ENCODE assay signal across 27 cellular contexts in the genomic region with DNA sequence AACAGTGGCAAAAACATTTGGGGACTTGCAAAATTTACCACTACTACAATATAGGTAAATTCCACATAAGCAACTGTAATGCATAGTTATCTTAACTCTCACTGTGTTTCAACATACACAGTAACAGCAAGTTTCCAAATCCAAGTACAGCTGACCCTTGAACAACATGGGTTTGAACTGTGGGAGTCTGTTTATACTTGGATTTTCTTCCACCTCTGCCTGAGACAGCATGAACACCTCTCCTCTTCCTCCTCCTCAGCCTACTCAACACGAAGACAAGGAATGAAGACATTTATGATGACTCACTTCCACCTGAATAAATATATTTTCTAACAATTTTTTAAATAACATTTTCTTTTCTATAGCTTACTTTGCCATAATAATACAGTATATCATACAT.
"Had no signal": no experiment of that assay in that cellular context is flagged by ENCODE, and none has a peak within 500 bp of the region (broad histone marks: within the 10 kb centered on the region; RNA-seq: fewer than 3 reads in every experiment).

No MANE protein-coding gene starts in this region.

- H3K27ac ChIP-seq: heart left ventricle, ovary, uterus, VCaP had no signal

- ATAC-seq: activated T-cell treated with anti-CD3 and anti-CD28 coated beads, Interleukin-2, amount 50 U/mL, for 72 hours; naive thymus-derived CD4-positive, alpha-beta T cell; sciatic nerve; stimulated activated effector memory CD8-positive, alpha-beta T cell treated with anti-CD3 and anti-CD28 coated beads, Interleukin-12 subunit alpha, Interleukin-12 subunit beta, amount 100 ng/mL, for 72 hours had no signal

- H3K9me3 ChIP-seq: heart left ventricle, ovary, uterus had no signal

- FAIRE-seq: colon, small intestine, TTC549 had no signal

- H3K4me3 Mint-ChIP-seq: activated naive CD4-positive, alpha-beta T cell treated with anti-CD3 and anti-CD28 coated beads for 36 hours; naive thymus-derived CD4-positive, alpha-beta T cell; stimulated activated naive CD8-positive, alpha-beta T cell treated with anti-CD3 and anti-CD28 coated beads, Interleukin-15, Interleukin-2, amounts not matched to agents 100 ng/mL and 50 ng/mL, for 24 hours; type B pancreatic cell had no signal

- H3K27me3 ChIP-seq: heart left ventricle, ovary, uterus had no signal

- H3K36me3 ChIP-seq: ovary, uterus had no signal

- H3K4me1 ChIP-seq: uterus had no signal

- H3K9me3 Mint-ChIP-seq: activated naive CD4-positive, alpha-beta T cell treated with anti-CD3 and anti-CD28 coated beads for 36 hours; activated naive CD8-positive, alpha-beta T cell treated with anti-CD3 and anti-CD28 coated beads, Interleukin-2, amount 10 ng/mL, durations not matched to agents 7 days and 5 days; activated T-cell treated with anti-CD3 and anti-CD28 coated beads, Interleukin-2, amount 50 U/mL, for 72 hours; central memory CD8-positive, alpha-beta T cell; naive thymus-derived CD4-positive, alpha-beta T cell; stimulated activated effector memory CD8-positive, alpha-beta T cell treated with anti-CD3 and anti-CD28 coated beads, Interleukin-12 subunit alpha, Interleukin-12 subunit beta, amount 100 ng/mL, for 72 hours; stimulated activated naive CD8-positive, alpha-beta T cell treated with anti-CD3 and anti-CD28 coated beads, Interleukin-15, Interleukin-2, amounts not matched to agents 100 ng/mL and 50 ng/mL, for 24 hours; type B pancreatic cell had no signal

- DNase-seq: activated CD4-positive, alpha-beta T cell treated with anti-CD3 and anti-CD28 coated beads for 4 hours; activated CD4-positive, alpha-beta T cell treated with anti-CD3 and anti-CD28 coated beads, Interleukin-2, amount 50 U/mL, for 4 hours; activated effector memory CD4-positive, alpha-beta T cell treated with anti-CD3 and anti-CD28 coated beads, Interleukin-2, amount 50 U/mL, for 16 hours; activated naive CD4-positive, alpha-beta T cell treated with anti-CD3 and anti-CD28 coated beads for 36 hours; activated naive CD8-positive, alpha-beta T cell treated with anti-CD3 and anti-CD28 coated beads, Interleukin-2, amount 10 ng/mL, durations not matched to agents 7 days and 5 days; activated T-cell treated with anti-CD3 and anti-CD28 coated beads for 4 hours; activated T-cell treated with anti-CD3 and anti-CD28 coated beads, Interleukin-2, amount 50 U/mL, for 72 hours; amygdala; effector memory CD4-positive, alpha-beta T cell; foreskin fibroblast; heart left ventricle; left ventricle myocardium superior; midbrain; naive thymus-derived CD4-positive, alpha-beta T cell; ovary; small intestine; stimulated activated CD4-positive, alpha-beta T cell treated with anti-CD3 and anti-CD28 coated beads, Interleukin-4, amount 100 ng/mL, for 24 hours; uterus had no signal

- H3K27me3 Mint-ChIP-seq: activated naive CD8-positive, alpha-beta T cell treated with anti-CD3 and anti-CD28 coated beads, Interleukin-2, amount 10 ng/mL, durations not matched to agents 7 days and 5 days; central memory CD8-positive, alpha-beta T cell; naive thymus-derived CD4-positive, alpha-beta T cell; progenitor cell of endocrine pancreas; stimulated activated naive CD8-positive, alpha-beta T cell treated with anti-CD3 and anti-CD28 coated beads, Interleukin-15, Interleukin-2, amounts not matched to agents 100 ng/mL and 50 ng/mL, for 24 hours; type B pancreatic cell had no signal

- H3K4me3 ChIP-seq: heart left ventricle, ovary, uterus had no signal

- H3K27ac Mint-ChIP-seq: activated naive CD4-positive, alpha-beta T cell treated with anti-CD3 and anti-CD28 coated beads for 36 hours; activated naive CD8-positive, alpha-beta T cell treated with anti-CD3 and anti-CD28 coated beads, Interleukin-2, amount 10 ng/mL, durations not matched to agents 7 days and 5 days; progenitor cell of endocrine pancreas; stimulated activated naive CD8-positive, alpha-beta T cell treated with anti-CD3 and anti-CD28 coated beads, Interleukin-15, Interleukin-2, amounts not matched to agents 100 ng/mL and 50 ng/mL, for 24 hours; type B pancreatic cell had no signal
